In genomic region chr5:111706345-111706744, GRCh38 we compare ENCODE assay signal across 17 cellular contexts. TPM values are rescaled to one million over a fixed set of nuclear protein-coding genes. Genes with fewer than 3 reads are reported as not detected.
A peak's percentile ranks its signal among the peaks of the same experiment; 100 is the strongest.
DNase-seq lines count a peak whose midpoint lies in the region; ATAC-seq and TF ChIP-seq lines count a peak whose summit lies in the region.
"Had no signal": no experiment of that assay in that cellular context is flagged by ENCODE, and none has a peak within 500 bp of the region (broad histone marks: within the 10 kb centered on the region; RNA-seq: fewer than 3 reads in every experiment).

No MANE protein-coding gene starts in this region.

- no peaks in the 10 kb centered on the region for H3K27me3 Mint-ChIP-seq in MCF 10A (ENCODE audit: insufficient read depth, unreplicated experiment)
- H3K27me3 Mint-ChIP-seq in WTC11 (ENCODE audit: low read depth): no peaks in the 10 kb centered on the region
- H3K27me3 Mint-ChIP-seq in progenitor cell of endocrine pancreas: peaks cover 11% of the 10 kb centered on the region

- ATAC-seq in WTC11 (peak; percentile 60; the same call in 1 of the 2 replicates), right cardiac atrium (peak; percentile 85 to 89)
- ATAC-seq: HCT116 had no signal

- H3K4me3 ChIP-seq in breast epithelium: no peak overlapping the region
- H3K4me3 ChIP-seq in right cardiac atrium (ENCODE audit: low read length): no peak overlapping the region
- H3K4me3 ChIP-seq: GM23248 had no signal

- no peak for TF ChIP-seq POLR2A in breast epithelium (IDR thresholded peaks at IDR 0.05)

- no peaks in the 10 kb centered on the region for H3K36me3 ChIP-seq in breast epithelium

- no peaks in the 10 kb centered on the region for H3K9me3 ChIP-seq in breast epithelium
- H3K9me3 ChIP-seq in right cardiac atrium (ENCODE audit: control insufficient read depth, low read length): no peaks in the 10 kb centered on the region

- H3K27ac Mint-ChIP-seq in MCF 10A (ENCODE audit: low read depth, unreplicated experiment) (peak overlapping the region; percentile 14), WTC11 (no peak overlapping the region), progenitor cell of endocrine pancreas (peak overlapping the region; percentile 39)

- no peak for DNase-seq in MCF 10A (ENCODE audit: unreplicated experiment)
- DNase-seq in breast epithelium (ENCODE audit: low spot score in 2 of 2): no peak
- DNase-seq in WTC11 (ENCODE audit: low spot score): no peak
- DNase-seq in right cardiac atrium: no peak
- no peak for DNase-seq in progenitor cell of endocrine pancreas (ENCODE audit: low spot score, unreplicated experiment)
- no peak for DNase-seq in SKM-1 treated with dmso at 0.1 percent for 144 hours (lab: John Stamatoyannopoulos, UW; ENCODE audit: unreplicated experiment)
- DNase-seq in activated CD8-positive, alpha-beta memory T cell treated with anti-CD3 and anti-CD28 coated beads for 24 hours: no peak
- no peak for DNase-seq in hepatic stellate cell (ENCODE audit: low spot score)
- DNase-seq: C1 segment of cervical spinal cord, COR-L47, DMS79 treated with DMSO at 0.1 percent for 48 hours, GM23248, MM.1S, NCI-H1105, NCI-H187 had no signal

- H3K36me3 Mint-ChIP-seq in MCF 10A (ENCODE audit: insufficient read depth, unreplicated experiment) (no peaks in the 10 kb centered on the region), WTC11 (no peaks in the 10 kb centered on the region), progenitor cell of endocrine pancreas (ENCODE audit: insufficient read depth) (no peaks in the 10 kb centered on the region)

- WGBS in right cardiac atrium: 36% methylated on average over 4 of the region's 4 CpGs

- no peak for TF ChIP-seq CTCF in MCF 10A (IDR thresholded peaks at IDR 0.05; ENCODE audit: unreplicated experiment)
- no peak for TF ChIP-seq CTCF in breast epithelium (IDR thresholded peaks at IDR 0.05)
- TF ChIP-seq CTCF in WTC11 (IDR thresholded peaks at IDR 0.05): no peak
- TF ChIP-seq CTCF in progenitor cell of endocrine pancreas (IDR thresholded peaks at IDR 0.05; ENCODE audit: unreplicated experiment): no peak

- intact Hi-C loops in MCF 10A (cut with micrococcal nuclease): loop anchor here (5.0 kb wide), 1 partner anchor 41 kb away; no protein-coding TSS in a partner anchor
- intact Hi-C loops in breast epithelium (cut with DNase I; ENCODE audit: low total_unique reads): no loop called here
- intact Hi-C loops in right cardiac atrium (cut with DNase I): no loop called here

- CTCF ChIA-PET in MCF 10A (lab: Yijun Ruan, JAX): interaction anchor here (0.6 to 3.3 kb wide), 3 partner anchors 7 to 125 kb away, joined by 3 to 12 read pairs (median 3); no protein-coding TSS in a partner anchor
- CTCF ChIA-PET in WTC11 (lab: Charles Lee): interaction anchor here (0.9 kb wide), 1 partner anchor 156 kb away, joined by 3 read pairs; no protein-coding TSS in a partner anchor

- H3K27ac ChIP-seq in breast epithelium: no peak overlapping the region
- no peak overlapping the region for H3K27ac ChIP-seq in right cardiac atrium (ENCODE audit: low read length)
- H3K27ac ChIP-seq: GM23248, RWPE1 had no signal

- POLR2A ChIA-PET in MCF 10A (lab: Yijun Ruan, JAX) (interaction anchor here (0.7 kb wide), 1 partner anchor 11 kb away, joined by 3 read pairs; no protein-coding TSS in a partner anchor), WTC11 (lab: Charles Lee) (interaction anchor here (0.7 kb wide), 1 partner anchor 10 kb away, joined by 4 read pairs; no protein-coding TSS in a partner anchor)

- H3K4me3 Mint-ChIP-seq in MCF 10A (ENCODE audit: unreplicated experiment): no peak overlapping the region
- H3K4me3 Mint-ChIP-seq in WTC11: no peak overlapping the region
- H3K4me3 Mint-ChIP-seq in progenitor cell of endocrine pancreas (ENCODE audit: low read depth): no peak overlapping the region

- H3K27me3 ChIP-seq in breast epithelium (no peaks in the 10 kb centered on the region), right cardiac atrium (ENCODE audit: control insufficient read depth, insufficient read depth) (no peaks in the 10 kb centered on the region)

- no TSS peak for BruUV-seq in MCF 10A (replicated peaks; lab: Mats Ljungman, UMichigan)

- H3K9me3 Mint-ChIP-seq in MCF 10A (ENCODE audit: unreplicated experiment): no peaks in the 10 kb centered on the region
- no peaks in the 10 kb centered on the region; the same call in 1 of the 2 replicates for H3K9me3 Mint-ChIP-seq in WTC11
- no peaks in the 10 kb centered on the region for H3K9me3 Mint-ChIP-seq in progenitor cell of endocrine pancreas (ENCODE audit: low read depth)

- H3K4me1 Mint-ChIP-seq in MCF 10A (ENCODE audit: insufficient read depth, unreplicated experiment) (peaks cover 9% of the 10 kb centered on the region), WTC11 (peaks cover 20% of the 10 kb centered on the region), progenitor cell of endocrine pancreas (ENCODE audit: low read depth) (peaks cover 14% of the 10 kb centered on the region)

- H3K4me1 ChIP-seq in breast epithelium: no peaks in the 10 kb centered on the region
- no peaks in the 10 kb centered on the region for H3K4me1 ChIP-seq in right cardiac atrium (ENCODE audit: control insufficient read depth, insufficient read depth, low read length)

TF ChIP-seq in WTC11, 78 proteins besides CTCF, POLR2A, EP300 and RAD21 (continues in another document):
- TF ChIP-seq TEAD1 (CRISPR knock-in tag; IDR thresholded peaks at IDR 0.05): no peak
- no peak for TF ChIP-seq JUN (CRISPR knock-in tag; IDR thresholded peaks at IDR 0.05)
- TF ChIP-seq JAZF1 (CRISPR knock-in tag; IDR thresholded peaks at IDR 0.05): no peak
- TF ChIP-seq NFATC4 (CRISPR knock-in tag; IDR thresholded peaks at IDR 0.05): no peak
- TF ChIP-seq ELF4 (CRISPR knock-in tag; IDR thresholded peaks at IDR 0.05; ENCODE audit: low read depth): no peak
- no peak for TF ChIP-seq PRDM15 (CRISPR knock-in tag; IDR thresholded peaks at IDR 0.05)
- TF ChIP-seq, protein P1, sequence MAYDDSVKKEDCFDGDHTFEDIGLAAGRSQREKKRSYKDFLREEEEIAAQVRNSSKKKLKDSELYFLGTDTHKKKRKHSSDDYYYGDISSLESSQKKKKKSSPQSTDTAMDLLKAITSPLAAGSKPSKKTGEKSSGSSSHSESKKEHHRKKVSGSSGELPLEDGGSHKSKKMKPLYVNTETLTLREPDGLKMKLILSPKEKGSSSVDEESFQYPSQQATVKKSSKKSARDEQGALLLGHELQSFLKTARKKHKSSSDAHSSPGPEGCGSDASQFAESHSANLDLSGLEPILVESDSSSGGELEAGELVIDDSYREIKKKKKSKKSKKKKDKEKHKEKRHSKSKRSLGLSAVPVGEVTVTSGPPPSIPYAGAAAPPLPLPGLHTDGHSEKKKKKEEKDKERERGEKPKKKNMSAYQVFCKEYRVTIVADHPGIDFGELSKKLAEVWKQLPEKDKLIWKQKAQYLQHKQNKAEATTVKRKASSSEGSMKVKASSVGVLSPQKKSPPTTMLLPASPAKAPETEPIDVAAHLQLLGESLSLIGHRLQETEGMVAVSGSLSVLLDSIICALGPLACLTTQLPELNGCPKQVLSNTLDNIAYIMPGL (CRISPR knock-in tag; IDR thresholded peaks at IDR 0.05): no peak
- TF ChIP-seq OVOL2 (CRISPR knock-in tag; IDR thresholded peaks at IDR 0.05; ENCODE audit: borderline replicate concordance): no peak
- TF ChIP-seq, protein P2, sequence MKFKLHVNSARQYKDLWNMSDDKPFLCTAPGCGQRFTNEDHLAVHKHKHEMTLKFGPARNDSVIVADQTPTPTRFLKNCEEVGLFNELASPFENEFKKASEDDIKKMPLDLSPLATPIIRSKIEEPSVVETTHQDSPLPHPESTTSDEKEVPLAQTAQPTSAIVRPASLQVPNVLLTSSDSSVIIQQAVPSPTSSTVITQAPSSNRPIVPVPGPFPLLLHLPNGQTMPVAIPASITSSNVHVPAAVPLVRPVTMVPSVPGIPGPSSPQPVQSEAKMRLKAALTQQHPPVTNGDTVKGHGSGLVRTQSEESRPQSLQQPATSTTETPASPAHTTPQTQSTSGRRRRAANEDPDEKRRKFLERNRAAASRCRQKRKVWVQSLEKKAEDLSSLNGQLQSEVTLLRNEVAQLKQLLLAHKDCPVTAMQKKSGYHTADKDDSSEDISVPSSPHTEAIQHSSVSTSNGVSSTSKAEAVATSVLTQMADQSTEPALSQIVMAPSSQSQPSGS (CRISPR knock-in tag; IDR thresholded peaks at IDR 0.05; ENCODE audit: borderline replicate concordance, low read depth): no peak
- no peak for TF ChIP-seq ZNF317 (CRISPR knock-in tag; IDR thresholded peaks at IDR 0.05; ENCODE audit: borderline replicate concordance, low read depth)

RNA-seq across cellular contexts. Expression of gene NREP, which starts 50.6 kb away (rescaled TPM):
- total RNA-seq in MCF 10A (2022): 2.5 and 7.0 TPM in 2 replicates
- 1 to 10 TPM; 3.9 to 9.8 (median 9.1) TPM for total RNA-seq in breast epithelium
- 160 to 172 TPM (median 168 TPM) in 3 replicates for total RNA-seq in WTC11 (2021)
- total RNA-seq in right cardiac atrium: 10 to 100 TPM; 14.9 to 35.8 (median 32.4) TPM
- polyA plus RNA-seq in right cardiac atrium: 26.3 TPM
- total RNA-seq in progenitor cell of endocrine pancreas: 414 and 460 TPM in 2 replicates
